In genomic region chr11:134654161-134654915, GRCh38 we compare ENCODE assay signal across 14 cellular contexts.
A peak's percentile ranks its signal among the peaks of the same experiment; 100 is the strongest.
DNase-seq lines count a peak whose midpoint lies in the region; ATAC-seq, FAIRE-seq and TF ChIP-seq lines count a peak whose summit lies in the region.
"Had no signal": no experiment of that assay in that cellular context is flagged by ENCODE, and none has a peak within 500 bp of the region (broad histone marks: within the 10 kb centered on the region; RNA-seq: fewer than 3 reads in every experiment).

No MANE protein-coding gene starts in this region.

- peak; percentile 44 for DNase-seq in activated naive CD4-positive, alpha-beta T cell treated with anti-CD3 and anti-CD28 coated beads for 36 hours
- no peak for DNase-seq in activated naive CD4-positive, alpha-beta T cell treated with anti-CD3 and anti-CD28 coated beads, Interleukin-2, amount 50 U/mL, for 16 hours
- DNase-seq in activated CD8-positive, alpha-beta memory T cell treated with anti-CD3 and anti-CD28 coated beads for 24 hours, result peak; percentile 67
- DNase-seq in HepG2 (ENCODE audit: low spot score), result no peak
- peak; percentile 21 to 26 for DNase-seq in stimulated activated CD8-positive, alpha-beta memory T cell treated with anti-CD3 and anti-CD28 coated beads, Interleukin-7, amount 100 ng/mL, for 48 hours (ENCODE audit: extremely low read depth in 1 of 2, low read depth in 1 of 2)
- no peak for DNase-seq in nephron progenitor cell
- DNase-seq: gastrocnemius medialis, NCI-H2171 treated with DMSO at 0.1 percent for 48 hours, SW 1271 had no signal

- no peak overlapping the region for H3K4me2 ChIP-seq in HepG2 (ENCODE audit: low read depth, low read length)
- H3K4me2 ChIP-seq: A549 had no signal

- H3K9me3 ChIP-seq in HepG2 (ENCODE audit: low read length), result no peaks in the 10 kb centered on the region
- H3K9me3 ChIP-seq: A549, gastrocnemius medialis, upper lobe of left lung had no signal

- TF ChIP-seq EP300 in HepG2 (IDR thresholded peaks at IDR 0.05; ENCODE audit: low read depth in 2 of 2, low read length in 2 of 2) (no peak), HepG2 (CRISPR knock-in tag; IDR thresholded peaks at IDR 0.05; ENCODE audit: borderline replicate concordance) (no peak)

- H3K4me3 ChIP-seq in HepG2 (replicated peaks in 1 of 3; ENCODE audit: insufficient read depth in 1 of 3, low read depth in 2 of 3, low read length in 3 of 3), result no peak overlapping the region
- H3K4me3 ChIP-seq: A549, gastrocnemius medialis, upper lobe of left lung had no signal

- TF ChIP-seq CTCF in HepG2 (CRISPR knock-in tag; IDR thresholded peaks at IDR 0.05) (no peak), nephron progenitor cell (IDR thresholded peaks at IDR 0.05) (no peak)

- no peak overlapping the region for H3K27ac ChIP-seq in HepG2 (ENCODE audit: extremely low read length, insufficient read depth, low read length)
- H3K27ac ChIP-seq: A549, gastrocnemius medialis, upper lobe of left lung had no signal

- 47% methylated on average over 15 of the region's 20 CpGs for WGBS in HepG2 (ENCODE audit: low lambda C conversion rate)

- H3K27me3 ChIP-seq in HepG2 (ENCODE audit: control insufficient read depth in 1 of 2, insufficient read depth in 2 of 2, low read length in 2 of 2), result peaks cover 0 to 8% of the 10 kb centered on the region in 2 experiments; a peak in 1 of 5 replicates
- H3K27me3 ChIP-seq: upper lobe of left lung had no signal

- no peak for TF ChIP-seq RAD21 in HepG2 (CRISPR knock-in tag; IDR thresholded peaks at IDR 0.05)

- no peaks in the 10 kb centered on the region for H3K36me3 Mint-ChIP-seq in activated naive CD4-positive, alpha-beta T cell treated with anti-CD3 and anti-CD28 coated beads for 36 hours (ENCODE audit: low read depth)
- no peaks in the 10 kb centered on the region for H3K36me3 Mint-ChIP-seq in nephron progenitor cell (ENCODE audit: low read depth)

- H3K9me3 Mint-ChIP-seq in activated naive CD4-positive, alpha-beta T cell treated with anti-CD3 and anti-CD28 coated beads for 36 hours, result peaks cover 4% of the 10 kb centered on the region
- peaks cover 4% of the 10 kb centered on the region for H3K9me3 Mint-ChIP-seq in nephron progenitor cell

- no peak overlapping the region for H3K4me3 Mint-ChIP-seq in activated naive CD4-positive, alpha-beta T cell treated with anti-CD3 and anti-CD28 coated beads for 36 hours
- no peak overlapping the region for H3K4me3 Mint-ChIP-seq in nephron progenitor cell

- H3K79me2 ChIP-seq in HepG2 (ENCODE audit: insufficient read depth, low read length), result no peaks in the 10 kb centered on the region

- BruUV-seq in HepG2 (replicated peaks; lab: Mats Ljungman, UMichigan), result no TSS peak

- H3K36me3 ChIP-seq in HepG2 (replicated peaks in 1 of 2; ENCODE audit: control insufficient read depth in 1 of 2, insufficient read depth in 2 of 2, low read length in 2 of 2), result no peaks in the 10 kb centered on the region
- H3K36me3 ChIP-seq: gastrocnemius medialis, upper lobe of left lung had no signal

- H2AFZ ChIP-seq in HepG2 (ENCODE audit: low read length), result no peak overlapping the region

- POLR2A ChIA-PET in HepG2 (lab: Yijun Ruan, JAX), result no interaction called here

- no peak for TF ChIP-seq POLR2A in HepG2 (IDR thresholded peaks at IDR 0.05; ENCODE audit: insufficient read depth in 1 of 2, low read depth in 2 of 2, low read length in 2 of 2)

- in situ Hi-C loops in HepG2 (cut with HindIII; ENCODE audit: extremely low pct_ligation_motif_present, low pct_unique_long_range_greater_than_20kb), result no loop called here

- no peaks in the 10 kb centered on the region for H3K4me1 ChIP-seq in HepG2 (ENCODE audit: insufficient read depth, low read length)
- H3K4me1 ChIP-seq: A549, gastrocnemius medialis, upper lobe of left lung had no signal

- H3K27ac Mint-ChIP-seq in activated naive CD4-positive, alpha-beta T cell treated with anti-CD3 and anti-CD28 coated beads for 36 hours, result no peak overlapping the region
- H3K27ac Mint-ChIP-seq in nephron progenitor cell, result no peak overlapping the region

- FAIRE-seq in HepG2 (lab: Jason Lieb, UNC), result no peak
- FAIRE-seq: A549, astrocyte had no signal

- intact Hi-C loops in activated naive CD4-positive, alpha-beta T cell treated with anti-CD3 and anti-CD28 coated beads for 36 hours (cut with micrococcal nuclease), result no loop called here
- intact Hi-C loops in HepG2 (cut with micrococcal nuclease; ENCODE audit: unreplicated experiment), result no loop called here

- peaks cover 22% of the 10 kb centered on the region for H3K27me3 Mint-ChIP-seq in activated naive CD4-positive, alpha-beta T cell treated with anti-CD3 and anti-CD28 coated beads for 36 hours (ENCODE audit: low read depth)
- peaks cover 23% of the 10 kb centered on the region for H3K27me3 Mint-ChIP-seq in nephron progenitor cell (ENCODE audit: low read depth, poor library complexity)

- peaks cover 10% of the 10 kb centered on the region for H3K4me1 Mint-ChIP-seq in activated naive CD4-positive, alpha-beta T cell treated with anti-CD3 and anti-CD28 coated beads for 36 hours (ENCODE audit: low read depth)
- peaks cover 27% of the 10 kb centered on the region for H3K4me1 Mint-ChIP-seq in nephron progenitor cell

- no peaks in the 10 kb centered on the region for H4K20me1 ChIP-seq in HepG2 (ENCODE audit: insufficient read depth, low read length)

- ATAC-seq in HepG2 (no peak), HG02852 (IDR thresholded peaks at IDR 0.05; ENCODE audit: unreplicated experiment) (no peak), GM21381 (IDR thresholded peaks at IDR 0.05; ENCODE audit: unreplicated experiment) (no peak)
- ATAC-seq: A549, gastrocnemius medialis had no signal

- H3K9ac ChIP-seq in HepG2 (ENCODE audit: insufficient read depth, low read depth, low read length), result no peak overlapping the region

- CTCF ChIA-PET in activated naive CD4-positive, alpha-beta T cell treated with anti-CD3 and anti-CD28 coated beads for 36 hours (lab: Charles Lee), result no interaction called here
- CTCF ChIA-PET in HepG2 (lab: Yijun Ruan, JAX; ENCODE audit: low intra/inter-chr PET ratio, low total read pairs), result no interaction called here

TF ChIP-seq in HepG2, 621 proteins besides CTCF, POLR2A, EP300 and RAD21:
- no peak for TF ChIP-seq ZNF382 (CRISPR knock-in tag; IDR thresholded peaks at IDR 0.05; ENCODE audit: borderline replicate concordance)
- TF ChIP-seq ZNF567 (CRISPR knock-in tag; IDR thresholded peaks at IDR 0.05; ENCODE audit: borderline replicate concordance), result no peak
- no peak for TF ChIP-seq ZFYVE20 (CRISPR knock-in tag; IDR thresholded peaks at IDR 0.05; ENCODE audit: borderline replicate concordance, low read depth)
- no peak for TF ChIP-seq HNRNPK (IDR thresholded peaks at IDR 0.05; ENCODE audit: low read depth, low read length, poor library complexity, severe bottlenecking)
- no peak for TF ChIP-seq SIN3A (IDR thresholded peaks at IDR 0.05; ENCODE audit: borderline replicate concordance, low read depth, low read length)
- TF ChIP-seq, protein P1, sequence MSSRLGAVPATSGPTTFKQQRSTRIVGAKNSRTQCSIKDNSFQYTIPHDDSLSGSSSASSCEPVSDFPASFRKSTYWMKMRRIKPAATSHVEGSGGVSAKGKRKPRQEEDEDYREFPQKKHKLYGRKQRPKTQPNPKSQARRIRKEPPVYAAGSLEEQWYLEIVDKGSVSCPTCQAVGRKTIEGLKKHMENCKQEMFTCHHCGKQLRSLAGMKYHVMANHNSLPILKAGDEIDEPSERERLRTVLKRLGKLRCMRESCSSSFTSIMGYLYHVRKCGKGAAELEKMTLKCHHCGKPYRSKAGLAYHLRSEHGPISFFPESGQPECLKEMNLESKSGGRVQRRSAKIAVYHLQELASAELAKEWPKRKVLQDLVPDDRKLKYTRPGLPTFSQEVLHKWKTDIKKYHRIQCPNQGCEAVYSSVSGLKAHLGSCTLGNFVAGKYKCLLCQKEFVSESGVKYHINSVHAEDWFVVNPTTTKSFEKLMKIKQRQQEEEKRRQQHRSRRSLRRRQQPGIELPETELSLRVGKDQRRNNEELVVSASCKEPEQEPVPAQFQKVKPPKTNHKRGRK (CRISPR knock-in tag; IDR thresholded peaks at IDR 0.05), result no peak
- TF ChIP-seq ZBTB44 (CRISPR knock-in tag; IDR thresholded peaks at IDR 0.05), result no peak
- TF ChIP-seq ZNF770 (CRISPR knock-in tag; IDR thresholded peaks at IDR 0.05), result no peak
- peak; percentile 53 for TF ChIP-seq CREB1 (IDR thresholded peaks at IDR 0.05)
- TF ChIP-seq CREB1 (CRISPR knock-in tag; IDR thresholded peaks at IDR 0.05), result no peak
TF ChIP-seq in HepG2: peak in this region for 1.

Comparison
In these comparisons a context has a peak if more than half of its experiments do, and no peak if none do; other contexts are left out.
1. DNase-seq: peak in activated naive CD4-positive, alpha-beta T cell treated with anti-CD3 and anti-CD28 coated beads for 36 hours (single experiment), activated CD8-positive, alpha-beta memory T cell treated with anti-CD3 and anti-CD28 coated beads for 24 hours (single experiment) and stimulated activated CD8-positive, alpha-beta memory T cell treated with anti-CD3 and anti-CD28 coated beads, Interleukin-7, amount 100 ng/mL, for 48 hours (2 of 2); none in activated naive CD4-positive, alpha-beta T cell treated with anti-CD3 and anti-CD28 coated beads, Interleukin-2, amount 50 U/mL, for 16 hours (single experiment), HepG2 (single experiment) and nephron progenitor cell (single experiment).